ENCODE assay signal across 1 cellular context in genomic region chr9:78439192-78439865, GRCh38.
TF ChIP-seq lines count a peak whose summit lies in the region.

No MANE protein-coding gene starts in this region.

TF ChIP-seq in H1, 55 proteins besides CTCF, POLR2A, EP300 and RAD21 (continued from another document):
- TF ChIP-seq TEAD4 (IDR thresholded peaks at IDR 0.05; ENCODE audit: low read depth, low read length): peak; percentile 79
- TF ChIP-seq CREB1 (IDR thresholded peaks at IDR 0.05): peak; percentile 55; the same call in 1 of the 2 replicates
- no peak for TF ChIP-seq SIX5 (IDR thresholded peaks at IDR 0.05; ENCODE audit: low read depth, low read length)
- TF ChIP-seq SRF (IDR thresholded peaks at IDR 0.05; ENCODE audit: low read depth, low read length): no peak
- peak; percentile 5 for TF ChIP-seq ASH2L (IDR thresholded peaks at IDR 0.05; ENCODE audit: low read length)
- no peak for TF ChIP-seq CHD7 (IDR thresholded peaks at IDR 0.05; ENCODE audit: insufficient replicate concordance, low read length)
- no peak for TF ChIP-seq SIRT6 (IDR thresholded peaks at IDR 0.05; ENCODE audit: low read length)
TF ChIP-seq in H1: peak in this region for 5.
